In genomic region chr2:160666019-160666676, GRCh38 we compare ENCODE assay signal across 8 cellular contexts.
DNase-seq lines count a peak whose midpoint lies in the region; ATAC-seq and TF ChIP-seq lines count a peak whose summit lies in the region.

No MANE protein-coding gene starts in this region.

- DNase-seq in HPDE6-E6E7 (ENCODE audit: extremely low spot score) (peak; percentile 60), SW 1271 (lab: John Stamatoyannopoulos, UW) (peak; percentile 64 to 92), foreskin fibroblast (peak; percentile 94 to 96), NCI-H2171 treated with DMSO at 0.1 percent for 48 hours (lab: John Stamatoyannopoulos, UW) (no peak), lower leg skin (ENCODE audit: low spot score in 2 of 2) (no peak)

- no peaks in the 10 kb centered on the region for H4K20me1 ChIP-seq in BLaER1

- peaks cover 28% of the 10 kb centered on the region for H3K4me1 ChIP-seq in BLaER1
- H3K4me1 ChIP-seq in rectal smooth muscle tissue (ENCODE audit: control insufficient read depth, insufficient read depth, low read length): peaks cover 15% of the 10 kb centered on the region

- H3K9ac ChIP-seq in BLaER1 (no peak overlapping the region), rectal smooth muscle tissue (ENCODE audit: low read length) (no peak overlapping the region)

- intact Hi-C loops in lower leg skin (cut with DNase I; ENCODE audit: low total_unique reads): no loop called here

- WGBS in lower leg skin, 2 donors: 13 to 18% methylated on average over 4 of the region's 4 CpGs

- H3K4me3 ChIP-seq in BLaER1 (no peak overlapping the region), foreskin fibroblast (ENCODE audit: low read depth in 1 of 2, low read length in 2 of 2) (peak overlapping the region; percentile 13 to 41), rectal smooth muscle tissue (ENCODE audit: low read length) (no peak overlapping the region), lower leg skin (ENCODE audit: low read depth, poor library complexity, severe bottlenecking) (no peak overlapping the region)

- H3K36me3 ChIP-seq in BLaER1: no peaks in the 10 kb centered on the region
- no peaks in the 10 kb centered on the region for H3K36me3 ChIP-seq in rectal smooth muscle tissue (ENCODE audit: control insufficient read depth, insufficient read depth, low read length)

- H3K27me3 ChIP-seq in BLaER1 (no peaks in the 10 kb centered on the region), rectal smooth muscle tissue (ENCODE audit: control insufficient read depth, insufficient read depth, low read length) (no peaks in the 10 kb centered on the region)

- TF ChIP-seq CTCF in foreskin fibroblast (IDR thresholded peaks at IDR 0.05; ENCODE audit: low read depth, low read length): no peak
- TF ChIP-seq CTCF in lower leg skin (IDR thresholded peaks at IDR 0.05): no peak

- peak; percentile 90 for ATAC-seq in GM19043 (IDR thresholded peaks at IDR 0.05; ENCODE audit: low read depth, unreplicated experiment)

- H3K4me2 ChIP-seq in BLaER1: peak overlapping the region; percentile 50

- no peak for TF ChIP-seq POLR2A in lower leg skin (IDR thresholded peaks at IDR 0.05)

- no peak overlapping the region for H3K27ac ChIP-seq in BLaER1
- peak overlapping the region; percentile 87 for H3K27ac ChIP-seq in rectal smooth muscle tissue (ENCODE audit: low read depth, low read length)

- H3K9me3 ChIP-seq in BLaER1: no peaks in the 10 kb centered on the region

Comparison
In these comparisons a context has a peak if more than half of its experiments do, and no peak if none do; other contexts are left out.
1. H3K4me3 ChIP-seq: peak in foreskin fibroblast (2 of 2); none in BLaER1 (single experiment), rectal smooth muscle tissue (single experiment) and lower leg skin (single experiment).
2. DNase-seq: peak in HPDE6-E6E7 (single experiment), SW 1271 (2 of 2) and foreskin fibroblast (2 of 2); none in NCI-H2171 treated with DMSO at 0.1 percent for 48 hours (single experiment) and lower leg skin (0 of 2).